Comparison of ENCODE assay signal across 9 cellular contexts in the genomic region with DNA sequence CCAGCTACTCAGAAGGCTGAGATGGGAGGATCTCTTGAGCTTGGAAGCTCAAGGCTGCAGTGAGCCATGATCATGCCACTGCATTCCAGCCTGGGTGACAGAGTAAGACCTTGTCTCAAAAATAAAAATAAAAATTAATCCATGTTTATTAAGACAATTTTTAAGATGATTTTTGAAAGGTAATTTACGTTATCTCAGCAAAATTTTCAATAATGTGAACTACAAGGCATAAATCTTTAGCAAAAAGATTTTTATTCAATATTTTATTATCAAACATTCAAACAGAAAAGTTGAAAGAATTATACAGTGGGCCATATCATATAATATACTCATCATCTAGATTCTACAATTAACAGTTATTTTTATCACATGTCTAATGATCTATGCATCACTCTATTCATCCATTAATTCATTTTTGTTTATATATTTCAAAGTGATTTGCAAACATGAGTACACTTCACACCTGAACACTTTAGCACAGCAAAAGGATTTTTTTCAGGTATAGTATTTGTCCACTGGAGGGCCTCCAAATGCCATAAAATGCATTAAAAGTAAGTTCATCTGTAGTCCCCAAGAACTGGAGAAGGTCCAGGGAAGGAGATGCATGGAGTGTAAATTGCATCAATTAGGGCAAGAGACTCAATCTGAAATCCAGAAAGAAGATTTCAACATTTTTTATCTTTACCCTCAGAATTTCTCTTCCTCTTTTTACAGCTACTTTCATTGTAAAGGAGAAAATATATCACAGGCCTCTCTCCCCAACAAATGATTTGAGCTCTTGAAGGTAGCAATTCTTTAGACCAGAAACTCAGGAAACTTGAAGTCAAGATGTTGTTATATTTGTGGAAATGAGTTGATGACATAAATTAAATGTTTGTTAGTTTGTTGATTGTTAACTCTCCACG. TPM values are rescaled to one million over a fixed set of nuclear protein-coding genes. Genes with fewer than 3 reads are reported as not detected.
DNase-seq lines count a peak whose midpoint lies in the region; ATAC-seq, FAIRE-seq and TF ChIP-seq lines count a peak whose summit lies in the region.
"Had no signal": no experiment of that assay in that cellular context is flagged by ENCODE, and none has a peak within 500 bp of the region (broad histone marks: within the 10 kb centered on the region; RNA-seq: fewer than 3 reads in every experiment).

No MANE protein-coding gene starts in this region.

- TF ChIP-seq RAD21 in K562 (CRISPR knock-in tag; conservative IDR thresholded peaks at IDR 0.05 in 1 of 2, IDR thresholded peaks at IDR 0.05 in 1 of 2), result peak; percentile 94 to 95

- H3K9ac ChIP-seq in K562 (ENCODE audit: insufficient read depth in 1 of 2, low read depth in 2 of 2, low read length in 2 of 2), result no peak overlapping the region

- TF ChIP-seq CTCF in K562 (IDR thresholded peaks at IDR 0.05 in 2 of 3, conservative IDR thresholded peaks at IDR 0.05 in 1 of 3; ENCODE audit: insufficient read depth in 2 of 3, low read depth in 1 of 3, low read length in 3 of 3), result peak; percentile 62 to 86 (median 66); a peak in 5 of 6 replicates

- in situ Hi-C loops in K562 (cut with MboI), result loop anchor here (5.0 to 25.0 kb wide), 2 partner anchors 95 to 555 kb away; no protein-coding TSS in a partner anchor

- H3K27me3 ChIP-seq in K562 (ENCODE audit: control insufficient read depth in 2 of 2, insufficient read depth in 2 of 2, low read length in 2 of 2), result no peaks in the 10 kb centered on the region

- peak; percentile 79 for FAIRE-seq in K562 (lab: Jason Lieb, UNC)

- no peaks in the 10 kb centered on the region for H4K20me1 ChIP-seq in K562 (replicated peaks; ENCODE audit: control insufficient read depth, insufficient read depth, low read length)

- POLR2A ChIA-PET in K562 (lab: Yijun Ruan, JAX), result interaction anchor here (1.0 kb wide), 1 partner anchor 16 kb away, joined by 4 read pairs; no protein-coding TSS in a partner anchor

- H3K36me3 ChIP-seq in K562 (ENCODE audit: control insufficient read depth, insufficient read depth, low read length), result no peaks in the 10 kb centered on the region

- ATAC-seq in HG03103 (IDR thresholded peaks at IDR 0.05; ENCODE audit: low read depth, unreplicated experiment) (peak; percentile 58), K562 (peak; percentile 94), left colon (peak; percentile 37), GM18498 (IDR thresholded peaks at IDR 0.05; ENCODE audit: unreplicated experiment) (no peak), GM21619 (IDR thresholded peaks at IDR 0.05; ENCODE audit: unreplicated experiment) (no peak)

- CTCF ChIA-PET in K562 (lab: Yijun Ruan, JAX; ENCODE audit: low intra/inter-chr PET ratio), result interaction anchor here (0.7 to 3.0 kb wide), 5 partner anchors 9 to 382 kb away, joined by 3 to 32 read pairs (median 3); no protein-coding TSS in a partner anchor

- no peak overlapping the region for H3K4me2 ChIP-seq in K562 (ENCODE audit: insufficient read depth, low read length)

- no peak for TF ChIP-seq POLR2A in K562 (conservative IDR thresholded peaks at IDR 0.05)

- no peaks in the 10 kb centered on the region for H3K4me1 ChIP-seq in K562 (replicated peaks in 1 of 2; ENCODE audit: control insufficient read depth in 2 of 2, insufficient read depth in 2 of 2, low read length in 2 of 2)

- H3K79me2 ChIP-seq in K562 (ENCODE audit: control insufficient read depth, insufficient read depth, low read length), result no peaks in the 10 kb centered on the region

- H3K9me3 ChIP-seq in K562 (replicated peaks; ENCODE audit: control insufficient read depth, insufficient read depth, low read depth, low read length), result no peaks in the 10 kb centered on the region

- TF ChIP-seq EP300 in K562 (IDR thresholded peaks at IDR 0.05; ENCODE audit: low read length), result no peak

- H2AFZ ChIP-seq in K562 (ENCODE audit: low read depth, low read length), result no peak overlapping the region

- intact Hi-C loops in K562 (cut with micrococcal nuclease), result loop anchor here (1.0 to 10.0 kb wide), 6 partner anchors 102 to 567 kb away; no protein-coding TSS in a partner anchor
- intact Hi-C loops in left colon (cut with DNase I, micrococcal nuclease), result loop anchor here in 1 of 2 donors (5.0 kb wide), 2 partner anchors 100 to 275 kb away; no protein-coding TSS in a partner anchor

- DNase-seq in NCI-H524 (lab: John Stamatoyannopoulos, UW) (peak; percentile 12 to 67), NCI-H524 treated with DMSO at 0.1 percent for 48 hours (lab: John Stamatoyannopoulos, UW) (no peak), NCI-H526 treated with DMSO at 0.1 percent for 48 hours (lab: John Stamatoyannopoulos, UW) (peak; percentile 72), K562 (ENCODE audit: extremely low read depth in 1 of 4, low spot score in 3 of 4) (peak; percentile 40 to 68 (median 46)), left colon (no peak)
- DNase-seq: activated T-cell treated with anti-CD3 and anti-CD28 coated beads, Interleukin-2, amount 50 U/mL, for 4 hours had no signal

- 43% methylated on average over 2 of the region's 2 CpGs for WGBS in K562 (ENCODE audit: insufficient coverage, low coverage, missing lambda C conversion rate)

- H3K9me1 ChIP-seq in K562 (ENCODE audit: control insufficient read depth, insufficient read depth, low read length), result no peaks in the 10 kb centered on the region

- BruUV-seq in K562 (replicated peaks; lab: Mats Ljungman, UMichigan), result no TSS peak

- H3K4me3 ChIP-seq in K562, result no peak overlapping the region

- H3K27ac ChIP-seq in K562 (ENCODE audit: extremely low read depth, low read depth, low read length), result no peak overlapping the region

TF ChIP-seq in K562, 482 proteins besides CTCF, POLR2A, EP300 and RAD21 (continues in another document):
- TF ChIP-seq BRCA1 (IDR thresholded peaks at IDR 0.05) (no peak), BRCA1 (CRISPR knock-in tag; IDR thresholded peaks at IDR 0.05) (no peak), CBFA2T3 (IDR thresholded peaks at IDR 0.05) (no peak), RBM15 (IDR thresholded peaks at IDR 0.05; ENCODE audit: insufficient read depth, low read length) (no peak), ZNF12 (CRISPR knock-in tag; IDR thresholded peaks at IDR 0.05) (no peak), BCOR (IDR thresholded peaks at IDR 0.05) (no peak), NFIC (IDR thresholded peaks at IDR 0.05) (no peak; the same call in 1 of the 2 replicates), GATAD2B (IDR thresholded peaks at IDR 0.05; ENCODE audit: borderline replicate concordance) (no peak), HDAC2 (IDR thresholded peaks at IDR 0.05) (no peak), ZNF444 (CRISPR knock-in tag; IDR thresholded peaks at IDR 0.05) (no peak), ZNF445 (CRISPR knock-in tag; IDR thresholded peaks at IDR 0.05; ENCODE audit: low read depth) (no peak), ZNF511 (CRISPR knock-in tag; IDR thresholded peaks at IDR 0.05) (no peak), MAFG (tag; conservative IDR thresholded peaks at IDR 0.05) (peak; percentile 1; the same call in 1 of the 2 replicates), PURB (CRISPR knock-in tag; IDR thresholded peaks at IDR 0.05; ENCODE audit: low read depth) (no peak), ZNF263 (CRISPR knock-in tag; IDR thresholded peaks at IDR 0.05; ENCODE audit: borderline replicate concordance) (no peak), MTA3 (IDR thresholded peaks at IDR 0.05; ENCODE audit: borderline replicate concordance) (no peak), SIRT6 (IDR thresholded peaks at IDR 0.05; ENCODE audit: low read depth, low read length) (no peak), ESRRB (CRISPR knock-in tag; IDR thresholded peaks at IDR 0.05; ENCODE audit: borderline replicate concordance) (no peak)
- TF ChIP-seq, protein P1, sequence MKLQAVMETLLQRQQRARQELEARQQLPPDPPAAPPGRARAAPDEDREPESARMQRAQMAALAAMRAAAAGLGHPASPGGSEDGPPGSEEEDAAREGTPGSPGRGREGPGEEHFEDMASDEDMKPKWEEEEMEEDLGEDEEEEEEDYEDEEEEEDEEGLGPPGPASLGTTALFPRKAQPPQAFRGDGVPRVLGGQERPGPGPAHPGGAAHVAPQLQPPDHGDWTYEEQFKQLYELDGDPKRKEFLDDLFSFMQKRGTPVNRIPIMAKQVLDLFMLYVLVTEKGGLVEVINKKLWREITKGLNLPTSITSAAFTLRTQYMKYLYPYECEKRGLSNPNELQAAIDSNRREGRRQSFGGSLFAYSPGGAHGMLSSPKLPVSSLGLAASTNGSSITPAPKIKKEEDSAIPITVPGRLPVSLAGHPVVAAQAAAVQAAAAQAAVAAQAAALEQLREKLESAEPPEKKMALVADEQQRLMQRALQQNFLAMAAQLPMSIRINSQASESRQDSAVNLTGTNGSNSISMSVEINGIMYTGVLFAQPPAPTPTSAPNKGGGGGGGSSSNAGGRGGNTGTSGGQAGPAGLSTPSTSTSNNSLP (IDR thresholded peaks at IDR 0.05; ENCODE audit: borderline replicate concordance, low read depth, low read length), result no peak

RNA-seq across cellular contexts. Expression of gene RSBN1L, which starts 38.6 kb away (rescaled TPM):
- 10.3 and 43.2 TPM in 2 replicates for total RNA-seq in K562 (2011; cell fraction: chromatin; rRNA removed; ENCODE audit: low replicate concordance)
- 7.3 and 10.1 TPM in 2 replicates for total RNA-seq in K562 (2011; cell fraction: nucleolus; rRNA removed)
- total RNA-seq in K562 (2011; cell fraction: nucleoplasm; rRNA removed), result 15.4 and 21.9 TPM in 2 replicates
- total RNA-seq in K562 (2014; rRNA removed) (16.6 and 20.1 TPM in 2 replicates), K562 (2014; rRNA removed; fragmentation: Illumina TruSeq; extraction: Trizol) (33.2 and 33.8 TPM in 2 replicates), K562 (2015; rRNA removed; fragmentation: Illumina TruSeq; extraction: Trizol) (29.1 and 35.2 TPM in 2 replicates), K562 (2021) (19.0 and 22.8 TPM in 2 replicates), left colon (10 to 100 TPM; 20.8 to 22.5 TPM)
- polyA plus RNA-seq in K562 (2011; rRNA removed) (19.5 and 20.1 TPM in 2 replicates), K562 (2014; fragmentation: Illumina TruSeq; extraction: Trizol) (28.4 and 33.2 TPM in 2 replicates), K562 (2014; fragmentation: Nextera tagmentation; extraction: Ambion mirVana) (1 to 10 TPM; 6.2 to 8.3 TPM), K562 (2014; rRNA removed) (13.8 and 16.7 TPM in 2 replicates)
- 3.6 and 6.7 TPM in 2 replicates for polyA plus RNA-seq in K562 (2011; cell fraction: cytosol; rRNA removed)
- polyA plus RNA-seq in K562 (2011; cell fraction: nucleus; rRNA removed), result 9.3 and 13.0 TPM in 2 replicates
- polyA plus RNA-seq in K562 (2012), result 14.8 and 18.9 TPM in 2 replicates
- 54.3 and 55.0 TPM in 2 replicates for polyA minus RNA-seq in K562 (2011; rRNA and poly(A)+ RNA removed)
- 21.4 and 28.8 TPM in 2 replicates for polyA minus RNA-seq in K562 (2011; cell fraction: cytosol; rRNA and poly(A)+ RNA removed)
- 8.1 and 12.7 TPM in 2 replicates for polyA minus RNA-seq in K562 (2011; cell fraction: nucleus; rRNA and poly(A)+ RNA removed)

Comparison
In these comparisons a context has a peak if more than half of its experiments do, and no peak if none do; other contexts are left out.
1. DNase-seq: peak in NCI-H524 (2 of 2), NCI-H526 treated with DMSO at 0.1 percent for 48 hours (single experiment) and K562 (4 of 4); none in NCI-H524 treated with DMSO at 0.1 percent for 48 hours (single experiment) and left colon (0 of 2).
2. ATAC-seq: peak in HG03103 (single experiment), K562 (single experiment) and left colon (single experiment); none in GM18498 (single experiment) and GM21619 (single experiment).